17 cellular contexts compared by ENCODE assay signal in the genomic region with DNA sequence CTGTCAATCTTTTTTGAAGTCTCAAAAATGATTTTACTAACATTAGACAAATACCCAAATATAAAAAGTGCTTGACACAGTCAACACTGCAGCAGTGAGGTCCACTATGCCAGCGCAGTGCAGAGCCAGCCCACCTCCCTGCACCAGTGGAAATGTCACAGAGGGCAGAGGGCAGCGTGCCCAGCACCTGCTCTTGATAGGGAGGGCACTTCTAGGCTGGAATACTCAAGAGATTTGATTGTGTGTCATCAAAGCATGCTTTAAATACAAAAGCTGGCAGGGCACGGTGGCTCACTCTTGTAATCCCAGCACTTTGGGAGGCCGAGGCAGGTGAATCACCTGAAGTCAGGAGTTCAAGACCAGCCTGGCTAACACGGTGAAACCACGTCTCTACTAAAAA.
DNase-seq lines count a peak whose midpoint lies in the region; ATAC-seq and TF ChIP-seq lines count a peak whose summit lies in the region.
"Had no signal": no experiment of that assay in that cellular context is flagged by ENCODE, and none has a peak within 500 bp of the region (broad histone marks: within the 10 kb centered on the region; RNA-seq: fewer than 3 reads in every experiment).

No MANE protein-coding gene starts in this region.

- peak overlapping the region in 4 of 10 experiments; percentile 1 to 45 (median 27); a peak in 3 of 20 replicates for H3K4me3 ChIP-seq in BLaER1 treated with 17β-estradiol and CSF1 and Interleukin-3, amounts not matched to agents 10 nM and 100 nM
- H3K4me3 ChIP-seq in Peyer's patch: no peak overlapping the region

- H3K4me1 ChIP-seq in BLaER1 treated with 17β-estradiol and CSF1 and Interleukin-3, amounts not matched to agents 10 nM and 100 nM: peaks cover 100% of the 10 kb centered on the region in 10 experiments
- peaks cover 17 to 84% (median 28%) of the 10 kb centered on the region in 4 donors for H3K4me1 ChIP-seq in Peyer's patch

- H4K20me1 ChIP-seq in BLaER1 treated with 17β-estradiol and CSF1 and Interleukin-3, amounts not matched to agents 10 nM and 100 nM: peaks cover 100% of the 10 kb centered on the region in 11 experiments

- no peaks in the 10 kb centered on the region for H3K9me3 ChIP-seq in BLaER1 treated with 17β-estradiol and CSF1 and Interleukin-3, amounts not matched to agents 10 nM and 100 nM (replicated peaks in 1 of 11)
- H3K9me3 ChIP-seq in Peyer's patch: no peaks in the 10 kb centered on the region

- TF ChIP-seq POLR2A in Peyer's patch (IDR thresholded peaks at IDR 0.05): no peak

- peak overlapping the region; percentile 84 for H3K27ac Mint-ChIP-seq in progenitor cell of endocrine pancreas
- no peak overlapping the region for H3K27ac Mint-ChIP-seq in activated naive CD8-positive, alpha-beta T cell treated with anti-CD3 and anti-CD28 coated beads, Interleukin-2, amount 50 U/mL, for 24 hours
- H3K27ac Mint-ChIP-seq: activated CD4-positive, alpha-beta memory T cell treated with anti-CD3 and anti-CD28 coated beads for 36 hours; activated T-helper 1 cell treated with anti-CD3 and anti-CD28 coated beads, Interleukin-12 subunit alpha, Interleukin-12 subunit beta, Interleukin-2, Interleukin-4 antibody, amounts not matched to agents 30 ng/mL and 10 ng/mL and 1 ng/mL, durations not matched to agents 14 hours and 24 hours and 36 hours had no signal

- ATAC-seq in left colon: peak; percentile 37
- ATAC-seq in HG02759 (IDR thresholded peaks at IDR 0.05; ENCODE audit: unreplicated experiment): no peak
- ATAC-seq in GM18868 (IDR thresholded peaks at IDR 0.05; ENCODE audit: unreplicated experiment): no peak
- no peak for ATAC-seq in activated naive CD8-positive, alpha-beta T cell treated with anti-CD3 and anti-CD28 coated beads, Interleukin-2, amount 50 U/mL, for 24 hours
- ATAC-seq: foreskin keratinocyte had no signal

- intact Hi-C loops in left colon (cut with DNase I, micrococcal nuclease): no loop called here

- H3K27me3 ChIP-seq in BLaER1 treated with 17β-estradiol and CSF1 and Interleukin-3, amounts not matched to agents 10 nM and 100 nM: no peaks in the 10 kb centered on the region
- no peaks in the 10 kb centered on the region for H3K27me3 ChIP-seq in Peyer's patch
- H3K27me3 ChIP-seq: foreskin keratinocyte had no signal

- H3K9ac ChIP-seq in BLaER1 treated with 17β-estradiol and CSF1 and Interleukin-3, amounts not matched to agents 10 nM and 100 nM: peak overlapping the region in 9 of 11 experiments; percentile 19 to 71 (median 54); a peak in 12 of 22 replicates

- H3K9me3 Mint-ChIP-seq in progenitor cell of endocrine pancreas (ENCODE audit: low read depth): no peaks in the 10 kb centered on the region
- H3K9me3 Mint-ChIP-seq in activated naive CD8-positive, alpha-beta T cell treated with anti-CD3 and anti-CD28 coated beads, Interleukin-2, amount 50 U/mL, for 24 hours: no peaks in the 10 kb centered on the region
- H3K9me3 Mint-ChIP-seq: activated CD4-positive, alpha-beta memory T cell treated with anti-CD3 and anti-CD28 coated beads for 36 hours; activated T-helper 1 cell treated with anti-CD3 and anti-CD28 coated beads, Interleukin-12 subunit alpha, Interleukin-12 subunit beta, Interleukin-2, Interleukin-4 antibody, amounts not matched to agents 30 ng/mL and 10 ng/mL and 1 ng/mL, durations not matched to agents 14 hours and 24 hours and 36 hours; nephron had no signal

- H3K36me3 Mint-ChIP-seq in progenitor cell of endocrine pancreas (ENCODE audit: insufficient read depth): peaks cover 3% of the 10 kb centered on the region
- peaks cover 34% of the 10 kb centered on the region for H3K36me3 Mint-ChIP-seq in activated naive CD8-positive, alpha-beta T cell treated with anti-CD3 and anti-CD28 coated beads, Interleukin-2, amount 50 U/mL, for 24 hours (ENCODE audit: low read depth)

- H3K36me3 ChIP-seq in BLaER1 treated with 17β-estradiol and CSF1 and Interleukin-3, amounts not matched to agents 10 nM and 100 nM: peaks cover 9 to 37% (median 32%) of the 10 kb centered on the region in 11 experiments; a peak in 20 of 22 replicates
- H3K36me3 ChIP-seq in Peyer's patch: no peaks in the 10 kb centered on the region

- peak overlapping the region; percentile 80 to 95 (median 91) for H3K4me2 ChIP-seq in BLaER1 treated with 17β-estradiol and CSF1 and Interleukin-3, amounts not matched to agents 10 nM and 100 nM

- no peak overlapping the region for H3K4me3 Mint-ChIP-seq in progenitor cell of endocrine pancreas (ENCODE audit: low read depth)
- H3K4me3 Mint-ChIP-seq in activated naive CD8-positive, alpha-beta T cell treated with anti-CD3 and anti-CD28 coated beads, Interleukin-2, amount 50 U/mL, for 24 hours: no peak overlapping the region
- H3K4me3 Mint-ChIP-seq: activated CD4-positive, alpha-beta memory T cell treated with anti-CD3 and anti-CD28 coated beads for 36 hours; activated T-helper 1 cell treated with anti-CD3 and anti-CD28 coated beads, Interleukin-12 subunit alpha, Interleukin-12 subunit beta, Interleukin-2, Interleukin-4 antibody, amounts not matched to agents 30 ng/mL and 10 ng/mL and 1 ng/mL, durations not matched to agents 14 hours and 24 hours and 36 hours; nephron had no signal

- DNase-seq in Peyer's patch: no peak
- no peak for DNase-seq in left colon
- no peak for DNase-seq in progenitor cell of endocrine pancreas (ENCODE audit: low spot score, unreplicated experiment)
- no peak for DNase-seq in activated naive CD8-positive, alpha-beta T cell treated with anti-CD3 and anti-CD28 coated beads, Interleukin-2, amount 50 U/mL, for 24 hours
- DNase-seq: activated CD4-positive, alpha-beta memory T cell treated with anti-CD3 and anti-CD28 coated beads for 36 hours; dermis blood vessel endothelial cell; foreskin keratinocyte; mammary epithelial cell; NCI-H187; NCI-H226; stimulated activated CD4-positive, alpha-beta T cell treated with anti-CD3 and anti-CD28 coated beads, Interleukin-15, amount 100 ng/mL, for 24 hours; stimulated activated naive CD4-positive, alpha-beta T cell had no signal

- H3K4me1 Mint-ChIP-seq in progenitor cell of endocrine pancreas (ENCODE audit: low read depth): peaks cover 31% of the 10 kb centered on the region
- peaks cover 95% of the 10 kb centered on the region for H3K4me1 Mint-ChIP-seq in activated naive CD8-positive, alpha-beta T cell treated with anti-CD3 and anti-CD28 coated beads, Interleukin-2, amount 50 U/mL, for 24 hours

- H3K27ac ChIP-seq in BLaER1 treated with 17β-estradiol and CSF1 and Interleukin-3, amounts not matched to agents 10 nM and 100 nM: peak overlapping the region in 4 of 11 experiments; percentile 33 to 63 (median 44); a peak in 4 of 22 replicates
- peak overlapping the region in 3 of 4 donors; percentile 54 to 81 (median 78) for H3K27ac ChIP-seq in Peyer's patch
- H3K27ac ChIP-seq: foreskin keratinocyte had no signal

- TF ChIP-seq CTCF in Peyer's patch (IDR thresholded peaks at IDR 0.05): no peak
- TF ChIP-seq CTCF in progenitor cell of endocrine pancreas (IDR thresholded peaks at IDR 0.05; ENCODE audit: unreplicated experiment): no peak

- no peaks in the 10 kb centered on the region for H3K27me3 Mint-ChIP-seq in progenitor cell of endocrine pancreas
- no peaks in the 10 kb centered on the region for H3K27me3 Mint-ChIP-seq in activated naive CD8-positive, alpha-beta T cell treated with anti-CD3 and anti-CD28 coated beads, Interleukin-2, amount 50 U/mL, for 24 hours
- H3K27me3 Mint-ChIP-seq: activated CD4-positive, alpha-beta memory T cell treated with anti-CD3 and anti-CD28 coated beads for 36 hours had no signal
